Comparison of ENCODE assay signal across 16 cellular contexts in genomic region chr13:40137400-40137799, GRCh38.
DNase-seq lines count a peak whose midpoint lies in the region; ATAC-seq and TF ChIP-seq lines count a peak whose summit lies in the region.
"Had no signal": no experiment of that assay in that cellular context is flagged by ENCODE, and none has a peak within 500 bp of the region (broad histone marks: within the 10 kb centered on the region; RNA-seq: fewer than 3 reads in every experiment).

No MANE protein-coding gene starts in this region.

- peaks cover 10% of the 10 kb centered on the region for H3K27me3 Mint-ChIP-seq in type B pancreatic cell

- H3K27ac Mint-ChIP-seq in type B pancreatic cell = no peak overlapping the region

- no peak overlapping the region for H3K4me3 Mint-ChIP-seq in type B pancreatic cell
- H3K4me3 Mint-ChIP-seq: IgD-negative memory B cell had no signal

- H3K36me3 Mint-ChIP-seq in type B pancreatic cell = no peaks in the 10 kb centered on the region
- H3K36me3 Mint-ChIP-seq: IgD-negative memory B cell had no signal

- DNase-seq in activated T-cell treated with anti-CD3 and anti-CD28 coated beads, Interleukin-2, amount 50 U/mL, for 48 hours = peak; percentile 42 to 50
- no peak for DNase-seq in activated T-cell treated with anti-CD3 and anti-CD28 coated beads for 4 hours
- peak; percentile 70 for DNase-seq in RPMI7951 (ENCODE audit: low read depth)
- peak; percentile 30 for DNase-seq in fibroblast of villous mesenchyme (ENCODE audit: low read depth)
- peak; percentile 33 for DNase-seq in stimulated activated naive CD8-positive, alpha-beta T cell treated with anti-CD3 and anti-CD28 coated beads, Interleukin-15, Interleukin-2, amounts not matched to agents 100 U/mL and 50 U/mL, for 24 hours
- DNase-seq in type B pancreatic cell (ENCODE audit: extremely low spot score, unreplicated experiment) = no peak
- no peak for DNase-seq in NCI-H446 treated with DMSO at 0.1 percent for 48 hours (lab: John Stamatoyannopoulos, UW)
- DNase-seq: AML-193, DMS53, NCI-H1417, NCI-H1930, NCI-H2171, NCI-H510A, Peyer's patch had no signal

- ATAC-seq in stimulated activated naive CD8-positive, alpha-beta T cell treated with anti-CD3 and anti-CD28 coated beads, Interleukin-15, Interleukin-2, amounts not matched to agents 100 U/mL and 50 U/mL, for 24 hours = peak; percentile 86

- TF ChIP-seq CTCF in fibroblast of villous mesenchyme (IDR thresholded peaks at IDR 0.05; ENCODE audit: insufficient read depth, low read depth, low read length) (no peak), type B pancreatic cell (conservative IDR thresholded peaks at IDR 0.05) (no peak)

- H3K4me1 Mint-ChIP-seq in type B pancreatic cell (ENCODE audit: unreplicated experiment) = no peaks in the 10 kb centered on the region

- no peaks in the 10 kb centered on the region for H3K9me3 Mint-ChIP-seq in type B pancreatic cell

- H3K4me3 ChIP-seq in fibroblast of villous mesenchyme (ENCODE audit: low read depth, low read length) = no peak overlapping the region
- H3K4me3 ChIP-seq: HAP-1, Peyer's patch had no signal

Comparison
In these comparisons a context has a peak if more than half of its experiments do, and no peak if none do; other contexts are left out.
1. DNase-seq: peak in activated T-cell treated with anti-CD3 and anti-CD28 coated beads, Interleukin-2, amount 50 U/mL, for 48 hours (2 of 2), RPMI7951 (single experiment), fibroblast of villous mesenchyme (single experiment) and stimulated activated naive CD8-positive, alpha-beta T cell treated with anti-CD3 and anti-CD28 coated beads, Interleukin-15, Interleukin-2, amounts not matched to agents 100 U/mL and 50 U/mL, for 24 hours (single experiment); none in activated T-cell treated with anti-CD3 and anti-CD28 coated beads for 4 hours (single experiment), type B pancreatic cell (single experiment) and NCI-H446 treated with DMSO at 0.1 percent for 48 hours (single experiment).